ENCODE assay signal across 10 cellular contexts in genomic region chr20:51354769-51355319, GRCh38.
DNase-seq lines count a peak whose midpoint lies in the region; ATAC-seq, FAIRE-seq and TF ChIP-seq lines count a peak whose summit lies in the region.
"Had no signal": no experiment of that assay in that cellular context is flagged by ENCODE, and none has a peak within 500 bp of the region (broad histone marks: within the 10 kb centered on the region; RNA-seq: fewer than 3 reads in every experiment).

No MANE protein-coding gene starts in this region.

- H2BK5ac ChIP-seq in mesendoderm (ENCODE audit: low read length), result no peak overlapping the region

- no peak overlapping the region for H2BK15ac ChIP-seq in mesendoderm (replicated peaks; ENCODE audit: low read depth)

- H3K27me3 ChIP-seq in ascending aorta, result no peaks in the 10 kb centered on the region
- H3K27me3 ChIP-seq in mesendoderm (ENCODE audit: insufficient read depth, low read length, poor library complexity), result no peaks in the 10 kb centered on the region

- DNase-seq in AG20443 (ENCODE audit: low spot score) (peak; percentile 65), LNCaP clone FGC (ENCODE audit: low read depth) (peak; percentile 18), ascending aorta (ENCODE audit: low spot score in 2 of 2) (no peak), mesendoderm (peak; percentile 72), D721Med (ENCODE audit: insufficient read length, low spot score) (no peak), posterior vena cava (ENCODE audit: low spot score) (no peak)
- no peak for DNase-seq in stimulated activated naive CD4-positive, alpha-beta T cell treated with Interleukin-2 at 50 U/mL for 16 hours (lab: John Stamatoyannopoulos, UW)
- DNase-seq: activated effector memory CD4-positive, alpha-beta T cell treated with anti-CD3 and anti-CD28 coated beads, Interleukin-2, amount 50 U/mL, for 16 hours; T-helper 9 cell had no signal

- no peak overlapping the region for H3K4ac ChIP-seq in mesendoderm (ENCODE audit: low read depth, low read length)

- H3K79me1 ChIP-seq in mesendoderm (ENCODE audit: low read length), result no peaks in the 10 kb centered on the region

- no peak for TF ChIP-seq CTCF in LNCaP clone FGC (IDR thresholded peaks at IDR 0.05; ENCODE audit: control insufficient read depth, extremely low read depth, insufficient read depth)
- TF ChIP-seq CTCF in ascending aorta (IDR thresholded peaks at IDR 0.05), result no peak
- no peak for TF ChIP-seq CTCF in D721Med (IDR thresholded peaks at IDR 0.05; ENCODE audit: insufficient read depth, missing control alignments)

- H4K5ac ChIP-seq in mesendoderm (ENCODE audit: low read length), result no peak overlapping the region

- no peak overlapping the region for H2AK5ac ChIP-seq in mesendoderm (ENCODE audit: low read length)

- no peak overlapping the region for H3K18ac ChIP-seq in mesendoderm (ENCODE audit: low read length)

- no peak overlapping the region for H3K9ac ChIP-seq in mesendoderm (ENCODE audit: low read length)

- no peak for ATAC-seq in activated CD4-positive, CD25-positive, alpha-beta regulatory T cell treated with anti-CD3 and anti-CD28 coated beads, Interleukin-2, amount 50 U/mL, for 24 hours

- H2BK120ac ChIP-seq in mesendoderm (ENCODE audit: low read depth, low read length), result no peak overlapping the region

- no CpG with 5 or more reads among the region's 7 CpGs for WGBS in mesendoderm (ENCODE audit: extremely low coverage, insufficient coverage, low lambda C conversion rate)

- H3K4me3 ChIP-seq in LNCaP clone FGC (ENCODE audit: low read depth, low read length), result no peak overlapping the region
- peak overlapping the region in 1 of 2 donors; percentile 1 for H3K4me3 ChIP-seq in ascending aorta
- no peak overlapping the region for H3K4me3 ChIP-seq in mesendoderm (ENCODE audit: low read length)

- H3K9me3 ChIP-seq in ascending aorta, result no peaks in the 10 kb centered on the region

- FAIRE-seq in D721Med (lab: Jason Lieb, UNC), result no peak

- no peak overlapping the region for H4K8ac ChIP-seq in mesendoderm (ENCODE audit: low read depth, low read length)

- no peaks in the 10 kb centered on the region for H3K79me2 ChIP-seq in mesendoderm (ENCODE audit: control insufficient read depth, insufficient read depth, low read length)

- H3K23ac ChIP-seq in mesendoderm (ENCODE audit: low read length), result no peak overlapping the region

- H3K56ac ChIP-seq in mesendoderm (ENCODE audit: low read length), result no peak overlapping the region

- intact Hi-C loops in ascending aorta (cut with DNase I), result no loop called here
- intact Hi-C loops in posterior vena cava (cut with DNase I), result loop anchor here in 1 of 2 donors (5.0 kb wide), 1 partner anchor 497 kb away; no protein-coding TSS in a partner anchor

- no peaks in the 10 kb centered on the region for H3K36me3 ChIP-seq in ascending aorta
- no peaks in the 10 kb centered on the region for H3K36me3 ChIP-seq in mesendoderm (ENCODE audit: control insufficient read depth, insufficient read depth, low read length)

- H3K4me2 ChIP-seq in mesendoderm (ENCODE audit: low read length), result no peak overlapping the region

- H3K27ac ChIP-seq in ascending aorta, result peak overlapping the region; percentile 71 to 85
- no peak overlapping the region for H3K27ac ChIP-seq in mesendoderm (ENCODE audit: low read depth, low read length)

- H3K4me1 ChIP-seq in ascending aorta (peaks cover 0 to 9% of the 10 kb centered on the region in 2 donors), mesendoderm (ENCODE audit: control insufficient read depth, low read depth, low read length) (no peaks in the 10 kb centered on the region)

Comparison
In these comparisons a context has a peak if more than half of its experiments do, and no peak if none do; other contexts are left out.
1. DNase-seq: peak in AG20443 (single experiment), LNCaP clone FGC (single experiment) and mesendoderm (single experiment); none in ascending aorta (0 of 2), D721Med (single experiment), posterior vena cava (single experiment) and stimulated activated naive CD4-positive, alpha-beta T cell treated with Interleukin-2 at 50 U/mL for 16 hours (single experiment).